ENCODE assay signal across 1 cellular context in the genomic region with DNA sequence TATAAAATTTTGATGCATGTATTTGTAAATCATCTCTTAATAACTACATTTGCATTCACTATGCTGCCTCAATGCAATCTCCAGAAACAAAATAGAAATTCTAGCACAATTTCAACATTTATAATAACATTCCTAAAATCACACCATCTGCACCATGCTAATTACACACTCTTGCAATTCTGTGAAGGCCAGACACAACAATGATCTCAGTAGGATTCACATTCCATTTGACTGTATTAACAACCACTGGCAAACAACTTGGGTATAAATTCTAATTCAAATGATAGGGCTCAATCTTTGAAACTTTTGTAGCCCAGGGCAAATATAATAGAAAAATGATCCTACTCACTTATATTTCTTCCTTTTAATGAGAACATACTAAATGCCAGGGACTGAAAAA.
TF ChIP-seq lines count a peak whose summit lies in the region.

No MANE protein-coding gene starts in this region.

TF ChIP-seq in IMR-90, 13 proteins besides CTCF, POLR2A, EP300 and RAD21:
- no peak for TF ChIP-seq FOS (IDR thresholded peaks at IDR 0.05; ENCODE audit: low read depth, low read length)
- TF ChIP-seq CHD1 (IDR thresholded peaks at IDR 0.05; ENCODE audit: low read depth, low read length): no peak
- TF ChIP-seq SMC3 (IDR thresholded peaks at IDR 0.05; ENCODE audit: low read depth, low read length): no peak
- no peak for TF ChIP-seq CEBPB (IDR thresholded peaks at IDR 0.05; ENCODE audit: low read depth, low read length)
- no peak for TF ChIP-seq MXI1 (IDR thresholded peaks at IDR 0.05; ENCODE audit: borderline replicate concordance, low read depth, low read length)
- TF ChIP-seq, protein P1, sequence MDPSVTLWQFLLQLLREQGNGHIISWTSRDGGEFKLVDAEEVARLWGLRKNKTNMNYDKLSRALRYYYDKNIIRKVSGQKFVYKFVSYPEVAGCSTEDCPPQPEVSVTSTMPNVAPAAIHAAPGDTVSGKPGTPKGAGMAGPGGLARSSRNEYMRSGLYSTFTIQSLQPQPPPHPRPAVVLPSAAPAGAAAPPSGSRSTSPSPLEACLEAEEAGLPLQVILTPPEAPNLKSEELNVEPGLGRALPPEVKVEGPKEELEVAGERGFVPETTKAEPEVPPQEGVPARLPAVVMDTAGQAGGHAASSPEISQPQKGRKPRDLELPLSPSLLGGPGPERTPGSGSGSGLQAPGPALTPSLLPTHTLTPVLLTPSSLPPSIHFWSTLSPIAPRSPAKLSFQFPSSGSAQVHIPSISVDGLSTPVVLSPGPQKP (IDR thresholded peaks at IDR 0.05; ENCODE audit: borderline replicate concordance, low read depth, low read length): no peak
- TF ChIP-seq, protein P2, sequence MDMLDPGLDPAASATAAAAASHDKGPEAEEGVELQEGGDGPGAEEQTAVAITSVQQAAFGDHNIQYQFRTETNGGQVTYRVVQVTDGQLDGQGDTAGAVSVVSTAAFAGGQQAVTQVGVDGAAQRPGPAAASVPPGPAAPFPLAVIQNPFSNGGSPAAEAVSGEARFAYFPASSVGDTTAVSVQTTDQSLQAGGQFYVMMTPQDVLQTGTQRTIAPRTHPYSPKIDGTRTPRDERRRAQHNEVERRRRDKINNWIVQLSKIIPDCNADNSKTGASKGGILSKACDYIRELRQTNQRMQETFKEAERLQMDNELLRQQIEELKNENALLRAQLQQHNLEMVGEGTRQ (IDR thresholded peaks at IDR 0.05; ENCODE audit: low read depth, low read length): no peak
- no peak for TF ChIP-seq NFE2L2 (IDR thresholded peaks at IDR 0.05; ENCODE audit: low read depth, low read length)
- no peak for TF ChIP-seq MAZ (IDR thresholded peaks at IDR 0.05; ENCODE audit: borderline replicate concordance, low read depth, low read length)
- no peak for TF ChIP-seq RCOR1 (IDR thresholded peaks at IDR 0.05; ENCODE audit: insufficient replicate concordance, low read length)
